Comparison of ENCODE assay signal across 20 cellular contexts in genomic region chr3:117277816-117278215, GRCh38.
A peak's percentile ranks its signal among the peaks of the same experiment; 100 is the strongest.
DNase-seq lines count a peak whose midpoint lies in the region; ATAC-seq lines count a peak whose summit lies in the region.
"Had no signal": no experiment of that assay in that cellular context is flagged by ENCODE, and none has a peak within 500 bp of the region (broad histone marks: within the 10 kb centered on the region; RNA-seq: fewer than 3 reads in every experiment).

No MANE protein-coding gene starts in this region.

- no peak overlapping the region for H3K4me3 ChIP-seq in MG63
- H3K4me3 ChIP-seq: BLaER1, GM12878, GM23248, SJSA1 had no signal

- ATAC-seq in GM19351 (IDR thresholded peaks at IDR 0.05; ENCODE audit: unreplicated experiment) (no peak), GM19328 (IDR thresholded peaks at IDR 0.05; ENCODE audit: unreplicated experiment) (no peak)
- ATAC-seq: CD8-positive, alpha-beta T cell; PC-3 had no signal

- peak; percentile 29 for DNase-seq in DMS53 (lab: John Stamatoyannopoulos, UW)
- DNase-seq in DMS53 treated with DMSO at 0.1 percent for 48 hours (lab: John Stamatoyannopoulos, UW; ENCODE audit: unreplicated experiment): no peak
- DNase-seq in MG63: peak; percentile 4
- DNase-seq in kidney tubule cell (ENCODE audit: low spot score): peak; percentile 2
- peak; percentile 10 for DNase-seq in renal cortical epithelial cell (ENCODE audit: low read depth)
- DNase-seq in activated naive CD4-positive, alpha-beta T cell treated with Interleukin-2 at 50 U/mL for 16 hours: no peak
- DNase-seq: 8988T, GDM1, GM23248, NCI-H1436 treated with DMSO at 0.1 percent for 48 hours, NCI-H2029 treated with DMSO at 0.1 percent for 48 hours, NCI-H2227 treated with DMSO at 0.1 percent for 48 hours, NCI-H524 treated with DMSO at 0.1 percent for 48 hours, PC-3 had no signal

- no peaks in the 10 kb centered on the region for H3K9me3 ChIP-seq in MG63
- H3K9me3 ChIP-seq: BLaER1, SJSA1 had no signal

- no peaks in the 10 kb centered on the region for H3K27me3 ChIP-seq in MG63
- H3K27me3 ChIP-seq: BLaER1 had no signal

- H3K36me3 ChIP-seq in MG63: no peaks in the 10 kb centered on the region
- H3K36me3 ChIP-seq: BLaER1, SJSA1 had no signal

Comparison
In these comparisons a context has a peak if more than half of its experiments do, and no peak if none do; other contexts are left out.
1. DNase-seq: peak in DMS53 (single experiment), MG63 (single experiment), kidney tubule cell (single experiment) and renal cortical epithelial cell (single experiment); none in DMS53 treated with DMSO at 0.1 percent for 48 hours (single experiment) and activated naive CD4-positive, alpha-beta T cell treated with Interleukin-2 at 50 U/mL for 16 hours (single experiment).